ENCODE assay signal across 12 cellular contexts in the genomic region with DNA sequence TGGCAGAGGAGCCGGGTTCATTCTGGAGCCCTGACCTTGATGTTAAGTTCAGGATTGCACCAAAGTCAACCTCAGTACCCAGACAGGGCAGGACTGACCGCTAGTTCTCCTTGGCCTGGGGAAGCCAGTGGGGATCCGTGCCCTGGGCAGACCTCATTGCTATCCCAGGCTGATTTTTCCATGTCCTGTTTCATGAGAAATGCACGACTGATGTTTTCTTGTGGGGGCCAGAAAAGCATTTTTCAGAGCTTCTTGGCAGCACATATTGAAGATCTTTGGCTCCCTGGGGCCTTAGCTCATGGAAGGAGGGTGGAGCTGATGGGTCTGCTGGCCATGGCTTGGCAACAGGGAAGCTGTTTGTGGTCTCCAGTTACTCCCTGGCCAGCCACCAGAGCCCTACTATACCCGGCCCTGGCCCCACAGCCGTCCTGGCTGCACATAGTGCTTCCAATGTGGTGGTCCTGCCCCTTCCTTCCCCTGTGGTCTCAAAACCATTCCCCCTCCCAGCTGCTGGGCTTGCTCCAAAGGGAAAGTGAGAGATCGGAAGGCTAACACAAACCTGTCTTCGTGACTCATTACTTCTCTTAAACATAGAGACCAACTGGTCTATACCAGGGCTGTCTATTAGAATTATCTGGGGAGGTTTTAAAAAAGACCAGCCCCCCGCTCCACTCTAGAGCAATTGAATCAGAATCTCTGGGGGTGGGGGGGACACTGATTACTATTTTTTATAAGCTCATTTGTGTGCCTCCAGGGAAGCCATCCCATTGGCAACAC. TPM values are rescaled to one million over a fixed set of nuclear protein-coding genes. Genes with fewer than 3 reads are reported as not detected.
DNase-seq lines count a peak whose midpoint lies in the region; ATAC-seq, FAIRE-seq and TF ChIP-seq lines count a peak whose summit lies in the region.
"Had no signal": no experiment of that assay in that cellular context is flagged by ENCODE, and none has a peak within 500 bp of the region (broad histone marks: within the 10 kb centered on the region; RNA-seq: fewer than 3 reads in every experiment).

No MANE protein-coding gene starts in this region.

- H3K9me3 ChIP-seq in adipocyte (ENCODE audit: control insufficient read depth, low read length): no peaks in the 10 kb centered on the region
- no peaks in the 10 kb centered on the region for H3K9me3 ChIP-seq in gastroesophageal sphincter

- H3K4me1 ChIP-seq in adipocyte (ENCODE audit: control insufficient read depth, insufficient read depth, low read length): peaks cover 30% of the 10 kb centered on the region
- peaks cover 0 to 36% (median 15%) of the 10 kb centered on the region in 3 donors for H3K4me1 ChIP-seq in gastroesophageal sphincter

- peak overlapping the region; percentile 82 for H3K9ac ChIP-seq in adipocyte (ENCODE audit: low read length)

- TF ChIP-seq POLR2A in gastroesophageal sphincter (IDR thresholded peaks at IDR 0.05): no peak
- TF ChIP-seq POLR2A in GM12892 (IDR thresholded peaks at IDR 0.05; ENCODE audit: low read depth, low read length): no peak

- ATAC-seq in gastroesophageal sphincter (peak; percentile 78), HG02678 (IDR thresholded peaks at IDR 0.05; ENCODE audit: unreplicated experiment) (no peak), HG03135 (IDR thresholded peaks at IDR 0.05; ENCODE audit: unreplicated experiment) (no peak)
- ATAC-seq: activated CD4-positive, alpha-beta T cell treated with anti-CD3 and anti-CD28 coated beads for 36 hours had no signal

- no peak for TF ChIP-seq EP300 in gastroesophageal sphincter (IDR thresholded peaks at IDR 0.05)

- no peak for TF ChIP-seq CTCF in gastroesophageal sphincter (IDR thresholded peaks at IDR 0.05)

- peak overlapping the region; percentile 72 for H3K4me3 ChIP-seq in adipocyte (ENCODE audit: low read length)
- peak overlapping the region in 1 of 2 donors; percentile 1 for H3K4me3 ChIP-seq in gastroesophageal sphincter

- DNase-seq in AG08396 (ENCODE audit: low spot score): peak; percentile 65
- peak; percentile 56 for DNase-seq in adipocyte (ENCODE audit: low read depth)
- peak; percentile 94 for DNase-seq in posterior vena cava (ENCODE audit: low spot score)
- DNase-seq in SHP77 (lab: John Stamatoyannopoulos, UW): no peak
- DNase-seq in GM12892 (ENCODE audit: insufficient read length): no peak
- DNase-seq: activated naive CD4-positive, alpha-beta T cell treated with anti-CD3 and anti-CD28 coated beads, Interleukin-2, amount 10 ng/mL, durations not matched to agents 7 days and 5 days; NCI-H2107; stimulated activated CD4-positive, alpha-beta T cell treated with anti-CD3 and anti-CD28 coated beads, Interleukin-1b, Interleukin-23, amount 100 ng/mL, for 48 hours had no signal

- H3K27ac ChIP-seq in gastroesophageal sphincter: peak overlapping the region; percentile 23 to 81 (median 74)

- H3K36me3 ChIP-seq in adipocyte (ENCODE audit: control insufficient read depth, insufficient read depth, low read length, severe bottlenecking): no peaks in the 10 kb centered on the region
- no peaks in the 10 kb centered on the region for H3K36me3 ChIP-seq in gastroesophageal sphincter

- H3K27me3 ChIP-seq in adipocyte (replicated peaks; ENCODE audit: control insufficient read depth, insufficient read depth, low read length) (no peaks in the 10 kb centered on the region), gastroesophageal sphincter (no peaks in the 10 kb centered on the region)

- intact Hi-C loops in posterior vena cava (cut with DNase I): loop anchor here in 1 of 2 donors (5.0 kb wide), 1 partner anchor 113 kb away; no protein-coding TSS in a partner anchor

- WGBS in gastroesophageal sphincter (ENCODE audit: low coverage in 1 of 2), 2 donors: 8 to 41% methylated on average over 4 to 5 of the region's 9 CpGs

- FAIRE-seq in GM12892 (lab: Jason Lieb, UNC): no peak

RNA-seq across cellular contexts. Expression of a gene that starts 11.3 kb away (rescaled TPM):
- total RNA-seq in gastroesophageal sphincter: 1 to 10 TPM; 1.4 to 7.2 (median 4.2) TPM
- 1 to 10 TPM; 9.2 to 9.8 TPM for total RNA-seq in posterior vena cava
- 2.7 TPM for polyA plus RNA-seq in GM12892 (2012; ENCODE audit: missing spikeins)

RNA-seq across cellular contexts. Expression of a gene that starts 59.0 kb away (rescaled TPM):
- total RNA-seq in gastroesophageal sphincter: 10 to 100 TPM; 13.5 to 39.2 (median 20.3) TPM
- total RNA-seq in posterior vena cava: 10 to 100 TPM; 13.7 to 17.4 TPM
- polyA plus RNA-seq in GM12892 (2012; ENCODE audit: missing spikeins): 11.2 TPM

Comparison
In these comparisons a context has a peak if more than half of its experiments do, and no peak if none do; other contexts are left out.
1. DNase-seq: peak in AG08396 (single experiment), adipocyte (single experiment) and posterior vena cava (single experiment); none in SHP77 (0 of 2) and GM12892 (single experiment).